In genomic region chr17:40139566-40140058, GRCh38 we compare ENCODE assay signal across 8 cellular contexts. TPM values are rescaled to one million over a fixed set of nuclear protein-coding genes. Genes with fewer than 3 reads are reported as not detected.
DNase-seq lines count a peak whose midpoint lies in the region; ATAC-seq and TF ChIP-seq lines count a peak whose summit lies in the region.

No MANE protein-coding gene starts in this region.

- H3K4me3 ChIP-seq in astrocyte of the cerebellum (ENCODE audit: low read depth, low read length), result peak overlapping the region; percentile 73

- ATAC-seq in activated T-cell treated with anti-CD3 and anti-CD28 coated beads, Interleukin-2, amount 50 U/mL, for 72 hours (replicated peaks in 1 of 2), result peak in 1 of 2 donors; percentile 12
- peak; percentile 22 for ATAC-seq in HG03354 (IDR thresholded peaks at IDR 0.05; ENCODE audit: poor library complexity, severe bottlenecking, unreplicated experiment)

- no peaks in the 10 kb centered on the region for H3K27me3 Mint-ChIP-seq in activated T-cell treated with anti-CD3 and anti-CD28 coated beads, Interleukin-2, amount 50 U/mL, for 72 hours (ENCODE audit: low read depth)

- peak; percentile 23 to 24 for DNase-seq in activated T-cell treated with anti-CD3 and anti-CD28 coated beads, Interleukin-2, amount 50 U/mL, for 72 hours
- no peak for DNase-seq in activated T-cell treated with anti-CD3 and anti-CD28 coated beads, Interleukin-2, amount 50 U/mL, for 48 hours
- DNase-seq in astrocyte of the cerebellum (ENCODE audit: low read depth) (no peak), left kidney (ENCODE audit: low read depth, low spot score) (peak; percentile 58), NCI-H2081 treated with DMSO at 0.1 percent for 48 hours (lab: John Stamatoyannopoulos, UW) (no peak), NK-92 (lab: John Stamatoyannopoulos, UW; ENCODE audit: unreplicated experiment) (no peak)

- peak overlapping the region; percentile 99 for H3K27ac Mint-ChIP-seq in activated T-cell treated with anti-CD3 and anti-CD28 coated beads, Interleukin-2, amount 50 U/mL, for 72 hours

- H3K27ac ChIP-seq in temporal lobe (ENCODE audit: low read depth, low read length), result peak overlapping the region; percentile 100

- no peak for TF ChIP-seq CTCF in astrocyte of the cerebellum (IDR thresholded peaks at IDR 0.05; ENCODE audit: low read depth, low read length, missing control alignments)

- in situ Hi-C loops in astrocyte of the cerebellum (cut with HindIII; ENCODE audit: low sequenced_read_pairs), result no loop called here

- peaks cover 9 to 20% of the 10 kb centered on the region in 2 donors for H3K36me3 Mint-ChIP-seq in activated T-cell treated with anti-CD3 and anti-CD28 coated beads, Interleukin-2, amount 50 U/mL, for 72 hours (ENCODE audit: insufficient read depth in 2 of 2)

- peak overlapping the region; percentile 96 to 99 for H3K4me3 Mint-ChIP-seq in activated T-cell treated with anti-CD3 and anti-CD28 coated beads, Interleukin-2, amount 50 U/mL, for 72 hours

- no peaks in the 10 kb centered on the region for H3K9me3 Mint-ChIP-seq in activated T-cell treated with anti-CD3 and anti-CD28 coated beads, Interleukin-2, amount 50 U/mL, for 72 hours

- peaks cover 53% of the 10 kb centered on the region for H3K4me1 Mint-ChIP-seq in activated T-cell treated with anti-CD3 and anti-CD28 coated beads, Interleukin-2, amount 50 U/mL, for 72 hours (ENCODE audit: low read depth)

RNA-seq across cellular contexts. Expression of gene CASC3, which starts 0.7 kb away (rescaled TPM):
- 100 to 1,000 TPM; 106 to 144 TPM for total RNA-seq in activated T-cell treated with anti-CD3 and anti-CD28 coated beads, Interleukin-2, amount 50 U/mL, for 72 hours
- 31.5 TPM for total RNA-seq in temporal lobe

RNA-seq across cellular contexts. Expression of gene MSL1, which starts 17.8 kb away (rescaled TPM):
- total RNA-seq in activated T-cell treated with anti-CD3 and anti-CD28 coated beads, Interleukin-2, amount 50 U/mL, for 72 hours, result 100 to 1,000 TPM; 115 to 121 TPM
- 81.9 TPM for total RNA-seq in temporal lobe

RNA-seq across cellular contexts. Expression of gene RAPGEFL1, which starts 37.7 kb away (rescaled TPM):
- total RNA-seq in activated T-cell treated with anti-CD3 and anti-CD28 coated beads, Interleukin-2, amount 50 U/mL, for 72 hours, result 1 to 10 TPM; 3.0 to 6.6 TPM
- total RNA-seq in temporal lobe, result 15.5 TPM

RNA-seq across cellular contexts. Expression of gene NR1D1, which starts 39.2 kb away (rescaled TPM):
- total RNA-seq in activated T-cell treated with anti-CD3 and anti-CD28 coated beads, Interleukin-2, amount 50 U/mL, for 72 hours, result 1 to 10 TPM; 4.5 to 6.3 TPM
- 0.25 TPM for total RNA-seq in temporal lobe

Comparison
In these comparisons a context has a peak if more than half of its experiments do, and no peak if none do; other contexts are left out.
1. DNase-seq: peak in activated T-cell treated with anti-CD3 and anti-CD28 coated beads, Interleukin-2, amount 50 U/mL, for 72 hours (2 of 2) and left kidney (single experiment); none in activated T-cell treated with anti-CD3 and anti-CD28 coated beads, Interleukin-2, amount 50 U/mL, for 48 hours (0 of 2), astrocyte of the cerebellum (single experiment), NCI-H2081 treated with DMSO at 0.1 percent for 48 hours (single experiment) and NK-92 (single experiment).